Comparison of ENCODE assay signal across 19 cellular contexts in genomic region chr1:21605964-21606705, GRCh38.
A peak's percentile ranks its signal among the peaks of the same experiment; 100 is the strongest.
DNase-seq lines count a peak whose midpoint lies in the region; ATAC-seq, FAIRE-seq and TF ChIP-seq lines count a peak whose summit lies in the region.
"Had no signal": no experiment of that assay in that cellular context is flagged by ENCODE, and none has a peak within 500 bp of the region (broad histone marks: within the 10 kb centered on the region; RNA-seq: fewer than 3 reads in every experiment).

No MANE protein-coding gene starts in this region.

- H4K20me1 ChIP-seq in neural progenitor cell (ENCODE audit: low read depth): no peaks in the 10 kb centered on the region

- H2AFZ ChIP-seq in neural progenitor cell (replicated peaks): no peak overlapping the region

- no peak overlapping the region for H3K27ac Mint-ChIP-seq in neural progenitor cell
- H3K27ac Mint-ChIP-seq: CD8-positive, alpha-beta T cell; HFFc6 had no signal

- H3K36me3 ChIP-seq in bronchial epithelial cell (ENCODE audit: control insufficient read depth, insufficient read depth, low read length): no peaks in the 10 kb centered on the region
- H3K36me3 ChIP-seq in neural progenitor cell: no peaks in the 10 kb centered on the region
- H3K36me3 ChIP-seq in upper lobe of right lung: no peaks in the 10 kb centered on the region
- H3K36me3 ChIP-seq: BE2C had no signal

- no peaks in the 10 kb centered on the region for H3K36me3 Mint-ChIP-seq in neural progenitor cell
- H3K36me3 Mint-ChIP-seq: CD8-positive, alpha-beta T cell had no signal

- in situ Hi-C loops in GM13976 (cut with MboI; ENCODE audit: low sequenced_read_pairs, unreplicated experiment): no loop called here

- no peak overlapping the region for H3K27ac ChIP-seq in neural progenitor cell
- H3K27ac ChIP-seq in upper lobe of right lung: no peak overlapping the region
- H3K27ac ChIP-seq: A549, C4-2B had no signal

- H3K4me2 ChIP-seq in neural progenitor cell: no peak overlapping the region
- H3K4me2 ChIP-seq: A549 had no signal

- H3K4me1 Mint-ChIP-seq in neural progenitor cell: peaks cover 19% of the 10 kb centered on the region

- no peak overlapping the region for H3K9ac ChIP-seq in neural progenitor cell

- H3K27me3 Mint-ChIP-seq in neural progenitor cell (ENCODE audit: insufficient read depth, low read depth): no peaks in the 10 kb centered on the region

- H3K4me1 ChIP-seq in neural progenitor cell (no peaks in the 10 kb centered on the region), upper lobe of right lung (no peaks in the 10 kb centered on the region)

- H3K9me3 ChIP-seq in neural progenitor cell (ENCODE audit: low read depth) (no peaks in the 10 kb centered on the region), upper lobe of right lung (no peaks in the 10 kb centered on the region)
- H3K9me3 ChIP-seq: A549, BE2C had no signal

- peak overlapping the region; percentile 6 for H3K4me3 Mint-ChIP-seq in neural progenitor cell
- H3K4me3 Mint-ChIP-seq: CD8-positive, alpha-beta T cell; HFFc6 had no signal

- H3F3A ChIP-seq in neural progenitor cell (ENCODE audit: low read depth): peaks cover 6% of the 10 kb centered on the region

- H3K79me2 ChIP-seq in neural progenitor cell (ENCODE audit: low read depth): no peaks in the 10 kb centered on the region

- TF ChIP-seq CTCF in bronchial epithelial cell (IDR thresholded peaks at IDR 0.05; ENCODE audit: insufficient read depth, low read length, severe bottlenecking) (no peak), neural progenitor cell (IDR thresholded peaks at IDR 0.05) (no peak), upper lobe of right lung (IDR thresholded peaks at IDR 0.05) (no peak), GM13976 (IDR thresholded peaks at IDR 0.05; ENCODE audit: borderline replicate concordance, control extremely low read depth, extremely low read depth, insufficient read depth, missing control alignments) (no peak)

- peak; percentile 82 for FAIRE-seq in bronchial epithelial cell (lab: Jason Lieb, UNC)
- FAIRE-seq: A549, HepG2, HTR-8/SVneo had no signal

- no peaks in the 10 kb centered on the region for H3K9me3 Mint-ChIP-seq in neural progenitor cell
- H3K9me3 Mint-ChIP-seq: CD8-positive, alpha-beta T cell; HFFc6 had no signal

- no peak for ATAC-seq in upper lobe of right lung
- ATAC-seq in GM18511 (IDR thresholded peaks at IDR 0.05; ENCODE audit: unreplicated experiment): no peak
- ATAC-seq in esophagus mucosa: no peak
- ATAC-seq: A549; CD8-positive, alpha-beta T cell; HepG2 had no signal

- intact Hi-C loops in upper lobe of right lung (cut with DNase I): no loop called here

- DNase-seq in D341Med (ENCODE audit: low spot score) (peak; percentile 55), bronchial epithelial cell (ENCODE audit: low read depth) (no peak), neural progenitor cell (ENCODE audit: low spot score) (no peak), upper lobe of right lung (peak; percentile 62), GM13976 (ENCODE audit: low spot score) (no peak)
- DNase-seq: BE2C, COR-L47, DMS53, GF-D8, GOT3, HCEC 1CT, HFFc6 had no signal

- H3K4me3 ChIP-seq in bronchial epithelial cell (ENCODE audit: low read depth, low read length): no peak overlapping the region
- no peak overlapping the region for H3K4me3 ChIP-seq in neural progenitor cell
- H3K4me3 ChIP-seq in upper lobe of right lung: no peak overlapping the region
- H3K4me3 ChIP-seq: A549 had no signal

- H3K27me3 ChIP-seq in bronchial epithelial cell (ENCODE audit: control insufficient read depth, insufficient read depth, low read length) (peaks cover 2% of the 10 kb centered on the region), neural progenitor cell (no peaks in the 10 kb centered on the region), upper lobe of right lung (no peaks in the 10 kb centered on the region)
- H3K27me3 ChIP-seq: BE2C had no signal

Comparison
In these comparisons a context has a peak if more than half of its experiments do, and no peak if none do; other contexts are left out.
1. DNase-seq: peak in D341Med (single experiment) and upper lobe of right lung (single experiment); none in bronchial epithelial cell (single experiment), neural progenitor cell (single experiment) and GM13976 (single experiment).